ENCODE assay signal across 1 cellular context in the genomic region with DNA sequence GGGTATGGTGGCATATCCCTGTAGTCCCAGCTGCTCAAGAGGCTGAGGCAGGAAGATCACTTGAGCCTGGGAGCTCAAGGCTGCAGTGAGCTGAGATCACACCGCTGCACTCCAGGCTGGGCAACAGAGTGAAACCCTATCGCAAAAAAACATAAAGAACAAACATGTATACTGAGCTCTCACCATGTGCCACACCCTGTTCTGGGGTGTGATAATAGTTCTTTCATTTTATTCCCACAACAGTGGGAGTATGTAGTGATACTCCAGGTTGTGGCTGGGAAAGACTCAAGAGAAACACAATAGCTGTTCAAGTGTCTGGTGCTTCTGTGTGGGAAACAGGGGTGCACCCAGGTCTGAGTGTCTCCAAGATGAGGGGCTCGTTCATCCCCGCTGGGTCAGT.
TF ChIP-seq lines count a peak whose summit lies in the region.

No MANE protein-coding gene starts in this region.

TF ChIP-seq in K562, 482 proteins besides CTCF, POLR2A, EP300 and RAD21 (continued from another document):
- TF ChIP-seq, protein P1, sequence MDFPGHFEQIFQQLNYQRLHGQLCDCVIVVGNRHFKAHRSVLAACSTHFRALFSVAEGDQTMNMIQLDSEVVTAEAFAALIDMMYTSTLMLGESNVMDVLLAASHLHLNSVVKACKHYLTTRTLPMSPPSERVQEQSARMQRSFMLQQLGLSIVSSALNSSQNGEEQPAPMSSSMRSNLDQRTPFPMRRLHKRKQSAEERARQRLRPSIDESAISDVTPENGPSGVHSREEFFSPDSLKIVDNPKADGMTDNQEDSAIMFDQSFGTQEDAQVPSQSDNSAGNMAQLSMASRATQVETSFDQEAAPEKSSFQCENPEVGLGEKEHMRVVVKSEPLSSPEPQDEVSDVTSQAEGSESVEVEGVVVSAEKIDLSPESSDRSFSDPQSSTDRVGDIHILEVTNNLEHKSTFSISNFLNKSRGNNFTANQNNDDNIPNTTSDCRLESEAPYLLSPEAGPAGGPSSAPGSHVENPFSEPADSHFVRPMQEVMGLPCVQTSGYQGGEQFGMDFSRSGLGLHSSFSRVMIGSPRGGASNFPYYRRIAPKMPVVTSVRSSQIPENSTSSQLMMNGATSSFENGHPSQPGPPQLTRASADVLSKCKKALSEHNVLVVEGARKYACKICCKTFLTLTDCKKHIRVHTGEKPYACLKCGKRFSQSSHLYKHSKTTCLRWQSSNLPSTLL (IDR thresholded peaks at IDR 0.05), result no peak
- TF ChIP-seq BCOR (IDR thresholded peaks at IDR 0.05) (no peak), PHB2 (IDR thresholded peaks at IDR 0.05; ENCODE audit: low read depth) (no peak), ZZZ3 (IDR thresholded peaks at IDR 0.05) (no peak), ZFPM2 (CRISPR knock-in tag; IDR thresholded peaks at IDR 0.05) (no peak), TAL1 (IDR thresholded peaks at IDR 0.05) (peak; percentile 71), SP1 (CRISPR knock-in tag; IDR thresholded peaks at IDR 0.05) (no peak)
- TF ChIP-seq, protein P2, sequence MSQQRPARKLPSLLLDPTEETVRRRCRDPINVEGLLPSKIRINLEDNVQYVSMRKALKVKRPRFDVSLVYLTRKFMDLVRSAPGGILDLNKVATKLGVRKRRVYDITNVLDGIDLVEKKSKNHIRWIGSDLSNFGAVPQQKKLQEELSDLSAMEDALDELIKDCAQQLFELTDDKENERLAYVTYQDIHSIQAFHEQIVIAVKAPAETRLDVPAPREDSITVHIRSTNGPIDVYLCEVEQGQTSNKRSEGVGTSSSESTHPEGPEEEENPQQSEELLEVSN (IDR thresholded peaks at IDR 0.05; ENCODE audit: borderline replicate concordance in 1 of 2, extremely low read depth in 1 of 2, insufficient read depth in 1 of 2, insufficient read length in 1 of 2, low read depth in 1 of 2, low read length in 1 of 2, poor library complexity in 1 of 2, severe bottlenecking in 1 of 2), result no peak
- TF ChIP-seq, protein P3, sequence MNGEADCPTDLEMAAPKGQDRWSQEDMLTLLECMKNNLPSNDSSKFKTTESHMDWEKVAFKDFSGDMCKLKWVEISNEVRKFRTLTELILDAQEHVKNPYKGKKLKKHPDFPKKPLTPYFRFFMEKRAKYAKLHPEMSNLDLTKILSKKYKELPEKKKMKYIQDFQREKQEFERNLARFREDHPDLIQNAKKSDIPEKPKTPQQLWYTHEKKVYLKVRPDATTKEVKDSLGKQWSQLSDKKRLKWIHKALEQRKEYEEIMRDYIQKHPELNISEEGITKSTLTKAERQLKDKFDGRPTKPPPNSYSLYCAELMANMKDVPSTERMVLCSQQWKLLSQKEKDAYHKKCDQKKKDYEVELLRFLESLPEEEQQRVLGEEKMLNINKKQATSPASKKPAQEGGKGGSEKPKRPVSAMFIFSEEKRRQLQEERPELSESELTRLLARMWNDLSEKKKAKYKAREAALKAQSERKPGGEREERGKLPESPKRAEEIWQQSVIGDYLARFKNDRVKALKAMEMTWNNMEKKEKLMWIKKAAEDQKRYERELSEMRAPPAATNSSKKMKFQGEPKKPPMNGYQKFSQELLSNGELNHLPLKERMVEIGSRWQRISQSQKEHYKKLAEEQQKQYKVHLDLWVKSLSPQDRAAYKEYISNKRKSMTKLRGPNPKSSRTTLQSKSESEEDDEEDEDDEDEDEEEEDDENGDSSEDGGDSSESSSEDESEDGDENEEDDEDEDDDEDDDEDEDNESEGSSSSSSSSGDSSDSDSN (IDR thresholded peaks at IDR 0.05; ENCODE audit: borderline replicate concordance in 1 of 2, low read depth in 2 of 2, low read length in 2 of 2), result no peak
- TF ChIP-seq, protein P4, sequence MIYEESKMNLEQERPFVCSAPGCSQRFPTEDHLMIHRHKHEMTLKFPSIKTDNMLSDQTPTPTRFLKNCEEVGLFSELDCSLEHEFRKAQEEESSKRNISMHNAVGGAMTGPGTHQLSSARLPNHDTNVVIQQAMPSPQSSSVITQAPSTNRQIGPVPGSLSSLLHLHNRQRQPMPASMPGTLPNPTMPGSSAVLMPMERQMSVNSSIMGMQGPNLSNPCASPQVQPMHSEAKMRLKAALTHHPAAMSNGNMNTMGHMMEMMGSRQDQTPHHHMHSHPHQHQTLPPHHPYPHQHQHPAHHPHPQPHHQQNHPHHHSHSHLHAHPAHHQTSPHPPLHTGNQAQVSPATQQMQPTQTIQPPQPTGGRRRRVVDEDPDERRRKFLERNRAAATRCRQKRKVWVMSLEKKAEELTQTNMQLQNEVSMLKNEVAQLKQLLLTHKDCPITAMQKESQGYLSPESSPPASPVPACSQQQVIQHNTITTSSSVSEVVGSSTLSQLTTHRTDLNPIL (CRISPR knock-in tag; IDR thresholded peaks at IDR 0.05), result no peak
